20 cellular contexts compared by ENCODE assay signal in the genomic region with DNA sequence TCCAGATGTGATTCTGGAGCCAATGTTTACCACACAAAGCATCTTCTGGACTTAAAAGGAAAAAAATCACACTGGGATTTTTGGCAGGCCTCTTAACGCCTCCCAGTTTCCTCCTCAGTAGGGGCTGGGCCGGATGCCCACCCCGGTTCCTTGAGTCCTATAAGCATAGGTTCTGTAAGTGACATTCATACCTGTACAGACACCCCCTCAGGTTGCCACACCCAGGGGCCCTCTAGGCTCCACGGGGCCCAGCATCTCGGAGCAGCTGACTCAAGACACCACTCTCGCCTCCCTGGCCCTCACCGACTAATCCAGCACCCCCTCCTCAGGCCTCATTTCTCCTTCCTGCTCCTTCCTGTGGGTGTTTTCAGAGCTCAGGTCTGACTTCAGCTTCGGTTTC.
DNase-seq lines count a peak whose midpoint lies in the region; ATAC-seq and TF ChIP-seq lines count a peak whose summit lies in the region.
"Had no signal": no experiment of that assay in that cellular context is flagged by ENCODE, and none has a peak within 500 bp of the region (broad histone marks: within the 10 kb centered on the region; RNA-seq: fewer than 3 reads in every experiment).

No MANE protein-coding gene starts in this region.

- H3K9me3 Mint-ChIP-seq in activated CD4-positive, alpha-beta T cell treated with anti-CD3 and anti-CD28 coated beads, Interleukin-2, amount 10 ng/mL, durations not matched to agents 24 days and 14 days, result no peaks in the 10 kb centered on the region
- no peaks in the 10 kb centered on the region for H3K9me3 Mint-ChIP-seq in neural progenitor cell

- no peak overlapping the region for H3K9ac ChIP-seq in neural progenitor cell
- H3K9ac ChIP-seq: KMS-11 had no signal

- no peak overlapping the region for H3K4me3 ChIP-seq in neural progenitor cell
- no peak overlapping the region for H3K4me3 ChIP-seq in upper lobe of right lung
- H3K4me3 ChIP-seq in esophagus squamous epithelium, result no peak overlapping the region

- H2AFZ ChIP-seq in neural progenitor cell (replicated peaks), result no peak overlapping the region

- no peak overlapping the region for H3K4me2 ChIP-seq in neural progenitor cell
- H3K4me2 ChIP-seq: KMS-11 had no signal

- peaks cover 2% of the 10 kb centered on the region for H3K4me1 Mint-ChIP-seq in activated CD4-positive, alpha-beta T cell treated with anti-CD3 and anti-CD28 coated beads, Interleukin-2, amount 10 ng/mL, durations not matched to agents 24 days and 14 days
- H3K4me1 Mint-ChIP-seq in neural progenitor cell, result peaks cover 24% of the 10 kb centered on the region

- H3K9me3 ChIP-seq in neural progenitor cell (ENCODE audit: low read depth) (no peaks in the 10 kb centered on the region), upper lobe of right lung (no peaks in the 10 kb centered on the region), esophagus squamous epithelium (peaks cover 0 to 4% (median 0%) of the 10 kb centered on the region in 3 donors)
- H3K9me3 ChIP-seq: BE2C had no signal

- H3K27ac ChIP-seq in neural progenitor cell (no peak overlapping the region), upper lobe of right lung (no peak overlapping the region), esophagus squamous epithelium (no peak overlapping the region)
- H3K27ac ChIP-seq: KMS-11 had no signal

- peaks cover 18% of the 10 kb centered on the region for H3K27me3 Mint-ChIP-seq in activated CD4-positive, alpha-beta T cell treated with anti-CD3 and anti-CD28 coated beads, Interleukin-2, amount 10 ng/mL, durations not matched to agents 24 days and 14 days
- H3K27me3 Mint-ChIP-seq in neural progenitor cell (ENCODE audit: insufficient read depth, low read depth), result peaks cover 10% of the 10 kb centered on the region

- H3K27me3 ChIP-seq in neural progenitor cell, result no peaks in the 10 kb centered on the region
- H3K27me3 ChIP-seq in upper lobe of right lung, result peaks cover 4% of the 10 kb centered on the region
- peaks cover 0 to 59% (median 0%) of the 10 kb centered on the region in 4 donors for H3K27me3 ChIP-seq in esophagus squamous epithelium
- H3K27me3 ChIP-seq: BE2C had no signal

- H3K4me1 ChIP-seq in neural progenitor cell, result no peaks in the 10 kb centered on the region
- no peaks in the 10 kb centered on the region for H3K4me1 ChIP-seq in upper lobe of right lung
- H3K4me1 ChIP-seq in esophagus squamous epithelium, result peaks cover 0 to 44% (median 23%) of the 10 kb centered on the region in 3 donors
- H3K4me1 ChIP-seq: BE2C had no signal

- 41 to 51% methylated on average over 6 to 8 of the region's 8 CpGs for WGBS in esophagus squamous epithelium, 2 donors

- TF ChIP-seq CTCF in neural progenitor cell (IDR thresholded peaks at IDR 0.05) (no peak), upper lobe of right lung (IDR thresholded peaks at IDR 0.05) (no peak), esophagus squamous epithelium (IDR thresholded peaks at IDR 0.05) (no peak)

- peak; percentile 21 for DNase-seq in activated CD4-positive, alpha-beta T cell treated with anti-CD3 and anti-CD28 coated beads for 48 hours
- no peak for DNase-seq in activated CD4-positive, alpha-beta T cell treated with anti-CD3 and anti-CD28 coated beads, Interleukin-2, amount 10 ng/mL, durations not matched to agents 24 days and 14 days
- DNase-seq in stimulated activated CD4-positive, alpha-beta T cell treated with anti-CD3 and anti-CD28 coated beads, Interleukin-15, amount 100 ng/mL, for 24 hours, result peak; percentile 11
- DNase-seq in stimulated activated CD4-positive, alpha-beta T cell treated with anti-CD3 and anti-CD28 coated beads, Interleukin-2, amount 100 ng/mL, for 24 hours, result no peak
- DNase-seq in neural progenitor cell (ENCODE audit: low spot score), result no peak
- DNase-seq in upper lobe of right lung, result peak; percentile 44
- no peak for DNase-seq in esophagus squamous epithelium (lab: John Stamatoyannopoulos, UW)
- DNase-seq: BE2C; Calu3; CD4-positive, alpha-beta memory T cell; DMS53; NCI-H1048; NCI-H1436 treated with DMSO at 0.1 percent for 48 hours; NCI-H2029 treated with DMSO at 0.1 percent for 48 hours; NCI-H748 treated with DMSO at 0.1 percent for 48 hours; OCI-M1; RPMI8226 had no signal

- H3K36me3 Mint-ChIP-seq in activated CD4-positive, alpha-beta T cell treated with anti-CD3 and anti-CD28 coated beads, Interleukin-2, amount 10 ng/mL, durations not matched to agents 24 days and 14 days (ENCODE audit: low read depth), result no peaks in the 10 kb centered on the region
- H3K36me3 Mint-ChIP-seq in neural progenitor cell, result no peaks in the 10 kb centered on the region
- H3K36me3 Mint-ChIP-seq: CD4-positive, alpha-beta memory T cell had no signal

- H3K36me3 ChIP-seq in neural progenitor cell (no peaks in the 10 kb centered on the region), upper lobe of right lung (no peaks in the 10 kb centered on the region), esophagus squamous epithelium (no peaks in the 10 kb centered on the region)
- H3K36me3 ChIP-seq: BE2C had no signal

- H3K27ac Mint-ChIP-seq in activated CD4-positive, alpha-beta T cell treated with anti-CD3 and anti-CD28 coated beads, Interleukin-2, amount 10 ng/mL, durations not matched to agents 24 days and 14 days, result no peak overlapping the region
- peak overlapping the region; percentile 89 for H3K27ac Mint-ChIP-seq in neural progenitor cell

- H4K20me1 ChIP-seq in neural progenitor cell (ENCODE audit: low read depth), result no peaks in the 10 kb centered on the region

- H3K79me2 ChIP-seq in neural progenitor cell (ENCODE audit: low read depth), result no peaks in the 10 kb centered on the region

- no peak overlapping the region for H3K4me3 Mint-ChIP-seq in activated CD4-positive, alpha-beta T cell treated with anti-CD3 and anti-CD28 coated beads, Interleukin-2, amount 10 ng/mL, durations not matched to agents 24 days and 14 days
- H3K4me3 Mint-ChIP-seq in neural progenitor cell, result no peak overlapping the region
- H3K4me3 Mint-ChIP-seq: CD4-positive, alpha-beta memory T cell had no signal

- H3F3A ChIP-seq in neural progenitor cell (ENCODE audit: low read depth), result no peaks in the 10 kb centered on the region

- no peak for TF ChIP-seq POLR2A in esophagus squamous epithelium (IDR thresholded peaks at IDR 0.05)

- intact Hi-C loops in activated CD4-positive, alpha-beta T cell treated with anti-CD3 and anti-CD28 coated beads, Interleukin-2, amount 10 ng/mL, durations not matched to agents 24 days and 14 days (cut with micrococcal nuclease), result no loop called here
- intact Hi-C loops in upper lobe of right lung (cut with DNase I), result no loop called here
- intact Hi-C loops in esophagus squamous epithelium (cut with DNase I), result no loop called here

- ATAC-seq in upper lobe of right lung (no peak), HG02763 (IDR thresholded peaks at IDR 0.05; ENCODE audit: unreplicated experiment) (no peak)
- ATAC-seq: HCT116 had no signal

Comparison
In these comparisons a context has a peak if more than half of its experiments do, and no peak if none do; other contexts are left out.
1. DNase-seq: peak in activated CD4-positive, alpha-beta T cell treated with anti-CD3 and anti-CD28 coated beads for 48 hours (single experiment), stimulated activated CD4-positive, alpha-beta T cell treated with anti-CD3 and anti-CD28 coated beads, Interleukin-15, amount 100 ng/mL, for 24 hours (single experiment) and upper lobe of right lung (single experiment); none in activated CD4-positive, alpha-beta T cell treated with anti-CD3 and anti-CD28 coated beads, Interleukin-2, amount 10 ng/mL, durations not matched to agents 24 days and 14 days (single experiment), stimulated activated CD4-positive, alpha-beta T cell treated with anti-CD3 and anti-CD28 coated beads, Interleukin-2, amount 100 ng/mL, for 24 hours (0 of 2), neural progenitor cell (single experiment) and esophagus squamous epithelium (single experiment).